ENCODE assay signal across 16 cellular contexts in the genomic region with DNA sequence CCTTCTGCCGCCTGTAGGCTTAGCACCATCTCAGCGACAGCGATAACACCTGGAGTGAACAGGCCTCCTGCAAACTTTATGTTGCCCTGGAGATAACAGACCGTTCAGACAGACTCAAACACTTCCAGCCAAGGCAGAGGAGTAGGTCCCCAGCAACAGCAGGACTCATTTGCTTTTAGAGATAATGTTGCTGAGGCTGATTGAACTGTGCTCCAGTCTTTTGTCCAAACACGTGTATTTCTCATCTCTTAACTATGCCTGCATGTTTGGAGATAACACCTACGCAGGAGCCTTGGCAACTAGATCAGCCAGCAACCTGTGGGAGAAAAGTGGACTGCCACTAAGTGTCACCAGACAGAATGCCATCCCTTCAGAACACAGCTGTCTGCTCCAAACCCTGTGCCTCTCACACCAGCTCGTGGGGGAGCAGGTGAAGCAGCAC. TPM values are rescaled to one million over a fixed set of nuclear protein-coding genes. Genes with fewer than 3 reads are reported as not detected.
DNase-seq lines count a peak whose midpoint lies in the region; ATAC-seq, FAIRE-seq and TF ChIP-seq lines count a peak whose summit lies in the region.
"Not testable (repeated sequence)": the region's sequence is repeated elsewhere in the genome, so short reads cannot be mapped to it uniquely, and the experiment has no call there.
"Had no signal": no experiment of that assay in that cellular context is flagged by ENCODE, and none has a peak within 500 bp of the region (broad histone marks: within the 10 kb centered on the region; RNA-seq: fewer than 3 reads in every experiment).

No MANE protein-coding gene starts in this region.

- CTCF ChIA-PET in SK-N-SH (lab: Yijun Ruan, JAX): not testable (repeated sequence)

- TF ChIP-seq CTCF in SK-N-SH (IDR thresholded peaks at IDR 0.05); bronchial epithelial cell (IDR thresholded peaks at IDR 0.05; ENCODE audit: insufficient read depth, low read length, severe bottlenecking); heart left ventricle (IDR thresholded peaks at IDR 0.05); keratinocyte (optimal IDR thresholded peaks at IDR 0.05 in 1 of 3, IDR thresholded peaks at IDR 0.05 in 1 of 3, conservative IDR thresholded peaks at IDR 0.05 in 1 of 3; ENCODE audit: extremely low read depth in 1 of 3, insufficient read depth in 2 of 3, low read length in 3 of 3); neural progenitor cell (IDR thresholded peaks at IDR 0.05); testis (IDR thresholded peaks at IDR 0.05): not testable (repeated sequence)

- not testable (repeated sequence) for H3K9ac ChIP-seq in SK-N-SH, neural progenitor cell
- peak overlapping the region; percentile 44 for H3K9ac ChIP-seq in keratinocyte (ENCODE audit: control insufficient read depth, extremely low read depth, insufficient read depth, low read length)

- not testable (repeated sequence) for H3K79me2 ChIP-seq in SK-N-SH (ENCODE audit: insufficient read depth); keratinocyte (ENCODE audit: control insufficient read depth, insufficient read depth, low read length); neural progenitor cell (ENCODE audit: low read depth)

- not testable (repeated sequence) for H4K20me1 ChIP-seq in SK-N-SH (ENCODE audit: insufficient read depth); keratinocyte (ENCODE audit: control insufficient read depth, extremely low read depth, insufficient read depth, low read length); neural progenitor cell (ENCODE audit: low read depth)

- H3K36me3 ChIP-seq in SK-N-SH (replicated peaks in 1 of 2; ENCODE audit: control insufficient read depth in 1 of 2, insufficient read depth in 2 of 2, low read length in 1 of 2); bronchial epithelial cell (ENCODE audit: control insufficient read depth, insufficient read depth, low read length); heart left ventricle; keratinocyte (ENCODE audit: control insufficient read depth in 2 of 2, extremely low read depth in 1 of 2, insufficient read depth in 2 of 2, low read length in 2 of 2); neural progenitor cell; testis (ENCODE audit: low read depth, missing control alignments): not testable (repeated sequence)

- not testable (repeated sequence) for H3K4me1 ChIP-seq in SK-N-SH (ENCODE audit: control insufficient read depth in 1 of 2, insufficient read depth in 2 of 2, low read depth in 1 of 2, low read length in 1 of 2); heart left ventricle; neural progenitor cell; testis
- peaks cover 10% of the 10 kb centered on the region for H3K4me1 ChIP-seq in keratinocyte (ENCODE audit: control insufficient read depth, extremely low read depth, insufficient read depth, low read length)

- not testable (repeated sequence) for TF ChIP-seq EP300 in SK-N-SH (IDR thresholded peaks at IDR 0.05; ENCODE audit: borderline replicate concordance in 1 of 2, low read depth in 1 of 2, low read length in 1 of 2)

- dilution Hi-C loops in keratinocyte (cut with MboI; ENCODE audit: extremely low pct_ligation_motif_present, low sequenced_read_pairs): not testable (repeated sequence)

- H3K9me2 ChIP-seq in SK-N-SH: not testable (repeated sequence)

- TF ChIP-seq RAD21 in SK-N-SH (IDR thresholded peaks at IDR 0.05; ENCODE audit: low read length): not testable (repeated sequence)

- H3K4me3 ChIP-seq in SK-N-SH (ENCODE audit: low read depth in 2 of 2, low read length in 1 of 2); bronchial epithelial cell (ENCODE audit: low read depth, low read length); heart left ventricle; keratinocyte (ENCODE audit: control insufficient read depth in 2 of 3, extremely low read depth in 1 of 3, insufficient read depth in 2 of 3, low read depth in 1 of 3, low read length in 3 of 3); neural progenitor cell; testis: not testable (repeated sequence)

- TF ChIP-seq POLR2A in heart left ventricle (IDR thresholded peaks at IDR 0.05); testis (IDR thresholded peaks at IDR 0.05): not testable (repeated sequence)

- not testable (repeated sequence) for H3K4me3 Mint-ChIP-seq in neural progenitor cell

- not testable (repeated sequence) for H2AFZ ChIP-seq in SK-N-SH (ENCODE audit: low read depth); keratinocyte (ENCODE audit: control insufficient read depth, low read length); neural progenitor cell (replicated peaks)

- not testable (repeated sequence) for H3F3A ChIP-seq in SK-N-SH (replicated peaks; ENCODE audit: insufficient read depth); neural progenitor cell (ENCODE audit: low read depth)

- intact Hi-C loops in heart left ventricle (cut with DNase I); testis (cut with DNase I; ENCODE audit: low total_unique reads): not testable (repeated sequence)

- H3K27me3 ChIP-seq in SK-N-SH (ENCODE audit: insufficient read depth); bronchial epithelial cell (ENCODE audit: control insufficient read depth, insufficient read depth, low read length); heart left ventricle; keratinocyte (ENCODE audit: control insufficient read depth, extremely low read depth, insufficient read depth, low read length); neural progenitor cell; testis: not testable (repeated sequence)

- not testable (repeated sequence) for H3K27ac ChIP-seq in SK-N-SH (ENCODE audit: low read depth in 2 of 2, low read length in 1 of 2); neural progenitor cell; testis
- peak overlapping the region in 2 of 12 donors; percentile 34 to 52 for H3K27ac ChIP-seq in heart left ventricle
- H3K27ac ChIP-seq in keratinocyte (ENCODE audit: control insufficient read depth, insufficient read depth, low read length): peak overlapping the region; percentile 26

- not testable (repeated sequence) for H3K27ac Mint-ChIP-seq in neural progenitor cell

- H3K9me1 ChIP-seq in keratinocyte (ENCODE audit: control insufficient read depth, extremely low read depth, insufficient read depth, low read length): not testable (repeated sequence)

- peak; percentile 79 to 94 (median 90) for ATAC-seq in heart left ventricle

- not testable (repeated sequence) for FAIRE-seq in bronchial epithelial cell (lab: Jason Lieb, UNC)
- peak; percentile 95 for FAIRE-seq in keratinocyte (lab: Jason Lieb, UNC)

- not testable (repeated sequence) for H3K4me1 Mint-ChIP-seq in neural progenitor cell

- H3K27me3 Mint-ChIP-seq in neural progenitor cell (ENCODE audit: insufficient read depth, low read depth): not testable (repeated sequence)

- H3K9me3 ChIP-seq in SK-N-SH; heart left ventricle; keratinocyte (ENCODE audit: control insufficient read depth, low read depth, low read length); neural progenitor cell (ENCODE audit: low read depth); testis: not testable (repeated sequence)

- H3K4me2 ChIP-seq in SK-N-SH, neural progenitor cell: not testable (repeated sequence)
- peak overlapping the region; percentile 54 for H3K4me2 ChIP-seq in keratinocyte (ENCODE audit: control insufficient read depth, extremely low read depth, insufficient read depth, low read depth, low read length)

- WGBS in SK-N-SH (ENCODE audit: low lambda C conversion rate): 66% methylated on average over 2 of the region's 7 CpGs
- WGBS in heart left ventricle, 4 donors: 20 to 23% (median 20%) methylated on average over 3 to 6 of the region's 7 CpGs
- 32 to 50% methylated on average over 3 to 4 of the region's 7 CpGs for WGBS in testis, 2 donors

- POLR2A ChIA-PET in SK-N-SH (lab: Yijun Ruan, JAX): not testable (repeated sequence)

- not testable (repeated sequence) for H3K9me3 Mint-ChIP-seq in neural progenitor cell

- DNase-seq in DMS53 (lab: John Stamatoyannopoulos, UW): peak; percentile 47
- peak; percentile 3 for DNase-seq in NCI-H2171 (lab: John Stamatoyannopoulos, UW)
- DNase-seq in SK-N-SH: peak; percentile 3
- DNase-seq in bronchial epithelial cell (ENCODE audit: low read depth): peak; percentile 87
- peak in 4 of 5 donors; percentile 6 to 53 (median 38) for DNase-seq in heart left ventricle
- DNase-seq in keratinocyte (ENCODE audit: low read depth, low spot score): not testable (repeated sequence)
- peak; percentile 0 for DNase-seq in neural progenitor cell (ENCODE audit: low spot score)
- peak; percentile 22 for DNase-seq in testis

- H3K36me3 Mint-ChIP-seq in neural progenitor cell: not testable (repeated sequence)

RNA-seq across cellular contexts. Expression of a gene that starts 23.9 kb away (rescaled TPM):
- 0.03 and 0.06 TPM in 2 replicates for polyA plus RNA-seq in SK-N-SH (2012; rRNA removed)
- polyA plus RNA-seq in SK-N-SH (2012; cell fraction: cytosol; rRNA removed): 0.01 and 0.09 TPM in 2 replicates
- polyA plus RNA-seq in SK-N-SH (2012; cell fraction: nucleus; rRNA removed): 0.04 and 0.08 TPM in 2 replicates
- not detected in 2 replicates for total RNA-seq in bronchial epithelial cell
- not detected for total RNA-seq in heart left ventricle
- polyA plus RNA-seq in heart left ventricle: not detected
- polyA plus RNA-seq in keratinocyte: 0.37 to 1.4 TPM (median 0.80 TPM) in 3 replicates
- polyA plus RNA-seq in keratinocyte (2011; ENCODE audit: low read depth): not detected
- 0.33 and 0.51 TPM in 2 replicates for polyA plus RNA-seq in keratinocyte (2011; cell fraction: cytosol; rRNA removed)
- polyA plus RNA-seq in keratinocyte (2011; cell fraction: nucleus; rRNA removed): 2.7 and 4.0 TPM in 2 replicates
- polyA plus RNA-seq in keratinocyte (2012; ENCODE audit: low replicate concordance): 0.19 and 0.37 TPM in 2 replicates
- polyA minus RNA-seq in keratinocyte: 0.36 to 1.7 TPM (median 0.86 TPM) in 3 replicates
- 2.1 TPM for polyA minus RNA-seq in keratinocyte (2011; cell fraction: cytosol; rRNA and poly(A)+ RNA removed)
- polyA minus RNA-seq in keratinocyte (2011; cell fraction: nucleus; rRNA and poly(A)+ RNA removed): 1.5 and 1.7 TPM in 2 replicates
- 0.22 TPM in 1 of 2 replicates, not detected in the other for total RNA-seq in neural progenitor cell (ENCODE audit: low replicate concordance)
- under 1 TPM in 1 of 2 donors, not detected in 1; 0.12 TPM for total RNA-seq in testis
- polyA plus RNA-seq in testis (ENCODE audit: insufficient read depth, low read depth, low replicate concordance): 0.26 TPM
- total RNA-seq: activated CD4-positive, alpha-beta memory T cell treated with anti-CD3 and anti-CD28 coated beads for 36 hours; activated T-helper 17 cell treated with anti-CD3 and anti-CD28 coated beads, Interleukin-2, amount 50 U/mL, for 72 hours; CD8-positive, alpha-beta T cell; dermis microvascular lymphatic vessel endothelial cell; endothelial cell of umbilical vein; fibroblast of villous mesenchyme; natural killer cell had no signal
- polyA plus RNA-seq: endothelial cell of umbilical vein, immature natural killer cell had no signal
